Comparison of ENCODE assay signal across 8 cellular contexts in genomic region chr2:20507166-20507692, GRCh38.
DNase-seq lines count a peak whose midpoint lies in the region; ATAC-seq and TF ChIP-seq lines count a peak whose summit lies in the region.

No MANE protein-coding gene starts in this region.

- H3K4me3 Mint-ChIP-seq in activated CD4-positive, alpha-beta memory T cell treated with anti-CD3 and anti-CD28 coated beads, Interleukin-2, amount 10 ng/mL, durations not matched to agents 7 days and 5 days: no peak overlapping the region

- POLR2A ChIA-PET in activated CD4-positive, alpha-beta memory T cell treated with anti-CD3 and anti-CD28 coated beads, Interleukin-2, amount 10 ng/mL, durations not matched to agents 7 days and 5 days (lab: Charles Lee): interaction anchor here (0.7 kb wide), 1 partner anchor 70 kb away, joined by 5 read pairs; no protein-coding TSS in a partner anchor

- no peak for TF ChIP-seq POLR2A in lower leg skin (IDR thresholded peaks at IDR 0.05)

- WGBS in lower leg skin, 2 donors: 62 to 66% methylated on average over 5 of the region's 5 CpGs

- H3K27ac Mint-ChIP-seq in activated CD4-positive, alpha-beta memory T cell treated with anti-CD3 and anti-CD28 coated beads, Interleukin-2, amount 10 ng/mL, durations not matched to agents 7 days and 5 days: no peak overlapping the region

- peak; percentile 51 for DNase-seq in Daoy (ENCODE audit: low read depth)
- DNase-seq in activated CD4-positive, alpha-beta memory T cell treated with anti-CD3 and anti-CD28 coated beads, Interleukin-2, amount 10 ng/mL, durations not matched to agents 7 days and 5 days: peak; percentile 47
- DNase-seq in 8988T: no peak
- no peak for DNase-seq in lower leg skin (ENCODE audit: low spot score in 2 of 2)
- DNase-seq in ureter (ENCODE audit: low spot score): no peak
- DNase-seq in NCI-H187 treated with DMSO at 0.1 percent for 48 hours (lab: John Stamatoyannopoulos, UW): no peak

- TF ChIP-seq CTCF in lower leg skin (IDR thresholded peaks at IDR 0.05): no peak

- no peaks in the 10 kb centered on the region for H3K9me3 Mint-ChIP-seq in activated CD4-positive, alpha-beta memory T cell treated with anti-CD3 and anti-CD28 coated beads, Interleukin-2, amount 10 ng/mL, durations not matched to agents 7 days and 5 days

- peaks cover 10% of the 10 kb centered on the region for H3K4me1 Mint-ChIP-seq in activated CD4-positive, alpha-beta memory T cell treated with anti-CD3 and anti-CD28 coated beads, Interleukin-2, amount 10 ng/mL, durations not matched to agents 7 days and 5 days

- ATAC-seq in GM19372 (IDR thresholded peaks at IDR 0.05; ENCODE audit: low read depth, unreplicated experiment): peak; percentile 93
- peak; percentile 96 for ATAC-seq in HG03159 (IDR thresholded peaks at IDR 0.05; ENCODE audit: unreplicated experiment)

- intact Hi-C loops in lower leg skin (cut with DNase I; ENCODE audit: low total_unique reads): no loop called here

- peaks cover 6% of the 10 kb centered on the region for H3K27me3 Mint-ChIP-seq in activated CD4-positive, alpha-beta memory T cell treated with anti-CD3 and anti-CD28 coated beads, Interleukin-2, amount 10 ng/mL, durations not matched to agents 7 days and 5 days

- no peak overlapping the region for H3K4me3 ChIP-seq in lower leg skin (ENCODE audit: low read depth, poor library complexity, severe bottlenecking)

- no peaks in the 10 kb centered on the region for H3K36me3 Mint-ChIP-seq in activated CD4-positive, alpha-beta memory T cell treated with anti-CD3 and anti-CD28 coated beads, Interleukin-2, amount 10 ng/mL, durations not matched to agents 7 days and 5 days (ENCODE audit: low read depth)

- CTCF ChIA-PET in activated CD4-positive, alpha-beta memory T cell treated with anti-CD3 and anti-CD28 coated beads, Interleukin-2, amount 10 ng/mL, durations not matched to agents 7 days and 5 days (lab: Charles Lee): no interaction called here

Comparison
In these comparisons a context has a peak if more than half of its experiments do, and no peak if none do; other contexts are left out.
1. DNase-seq: peak in Daoy (single experiment) and activated CD4-positive, alpha-beta memory T cell treated with anti-CD3 and anti-CD28 coated beads, Interleukin-2, amount 10 ng/mL, durations not matched to agents 7 days and 5 days (single experiment); none in 8988T (single experiment), lower leg skin (0 of 2), ureter (single experiment) and NCI-H187 treated with DMSO at 0.1 percent for 48 hours (single experiment).